Comparison of ENCODE assay signal across 22 cellular contexts in the genomic region with DNA sequence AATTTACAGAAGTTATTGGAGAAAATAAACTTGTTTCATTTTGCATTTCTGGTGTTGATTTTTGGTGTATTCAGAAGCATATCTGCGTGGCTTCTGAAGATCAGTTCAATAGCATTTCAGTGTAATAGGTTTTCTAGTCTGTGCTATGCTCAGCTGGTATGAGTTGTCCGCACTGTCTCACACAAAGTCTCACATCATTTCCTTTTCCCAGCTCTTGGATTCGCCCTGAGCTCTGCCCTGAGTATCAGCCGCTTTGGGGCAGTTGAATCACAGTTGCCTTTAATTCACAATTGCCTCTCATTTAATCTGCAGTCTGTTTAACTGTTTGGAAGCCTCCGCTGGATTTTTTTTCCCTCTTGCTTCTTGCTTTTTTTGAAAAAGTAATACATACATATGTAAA. TPM values are rescaled to one million over a fixed set of nuclear protein-coding genes. Genes with fewer than 3 reads are reported as not detected.
"Had no signal": no experiment of that assay in that cellular context is flagged by ENCODE, and none has a peak within 500 bp of the region (broad histone marks: within the 10 kb centered on the region; RNA-seq: fewer than 3 reads in every experiment).

No MANE protein-coding gene starts in this region.

- DNase-seq: activated CD4-positive, alpha-beta memory T cell treated with anti-CD3 and anti-CD28 coated beads for 36 hours; activated CD4-positive, alpha-beta T cell treated with anti-CD3 and anti-CD28 coated beads, Interleukin-2, amount 10 ng/mL, durations not matched to agents 7 days and 5 days; activated CD4-positive, CD25-positive, alpha-beta regulatory T cell; activated CD8-positive, alpha-beta memory T cell treated with anti-CD3 and anti-CD28 coated beads for 24 hours; activated effector memory CD4-positive, alpha-beta T cell treated with anti-CD3 and anti-CD28 coated beads, Interleukin-2, amount 50 U/mL, for 16 hours; activated naive CD4-positive, alpha-beta T cell treated with Interleukin-2 at 50 U/mL for 16 hours; activated naive CD8-positive, alpha-beta T cell treated with anti-CD3 and anti-CD28 coated beads, Interleukin-2, amount 50 U/mL, for 24 hours; activated T-cell treated with anti-CD3 and anti-CD28 coated beads, Interleukin-2, amount 50 U/mL, for 4 hours; amniotic stem cell; NCI-H1092 treated with DMSO at 0.1 percent for 48 hours; NCI-H1417 treated with DMSO at 0.1 percent for 48 hours; NCI-H1694 treated with DMSO at 0.1 percent for 48 hours; NCI-H2029 treated with DMSO at 0.1 percent for 48 hours; NCI-H446; NCI-H524; PC-3; SIG-M5; T-helper 2 cell; T1000 had no signal

- H3K36me3 Mint-ChIP-seq: activated CD4-positive, alpha-beta memory T cell treated with anti-CD3 and anti-CD28 coated beads for 36 hours; activated naive CD4-positive, alpha-beta T cell treated with anti-CD3 and anti-CD28 coated beads, Interleukin-2, amount 50 U/mL, for 72 hours had no signal

- ATAC-seq: activated naive CD8-positive, alpha-beta T cell treated with anti-CD3 and anti-CD28 coated beads, Interleukin-2, amount 50 U/mL, for 24 hours; activated T-cell treated with anti-CD3 and anti-CD28 coated beads, Interleukin-2, amount 50 U/mL, for 4 hours; PC-3 had no signal

- H3K4me3 Mint-ChIP-seq: activated CD4-positive, alpha-beta memory T cell treated with anti-CD3 and anti-CD28 coated beads for 36 hours; activated CD4-positive, alpha-beta T cell treated with anti-CD3 and anti-CD28 coated beads, Interleukin-2, amount 10 ng/mL, durations not matched to agents 7 days and 5 days; activated naive CD8-positive, alpha-beta T cell treated with anti-CD3 and anti-CD28 coated beads, Interleukin-2, amount 50 U/mL, for 24 hours; activated T-cell treated with anti-CD3 and anti-CD28 coated beads, Interleukin-2, amount 50 U/mL, for 4 hours; brain had no signal

- H3K27ac Mint-ChIP-seq: activated CD4-positive, alpha-beta memory T cell treated with anti-CD3 and anti-CD28 coated beads for 36 hours; activated CD4-positive, alpha-beta T cell treated with anti-CD3 and anti-CD28 coated beads, Interleukin-2, amount 10 ng/mL, durations not matched to agents 7 days and 5 days; activated naive CD8-positive, alpha-beta T cell treated with anti-CD3 and anti-CD28 coated beads, Interleukin-2, amount 50 U/mL, for 24 hours had no signal

- H3K4me2 ChIP-seq: KMS-11 had no signal

- H3K27me3 Mint-ChIP-seq: activated CD4-positive, alpha-beta memory T cell treated with anti-CD3 and anti-CD28 coated beads for 36 hours; activated CD4-positive, alpha-beta T cell treated with anti-CD3 and anti-CD28 coated beads, Interleukin-2, amount 10 ng/mL, durations not matched to agents 7 days and 5 days; activated naive CD8-positive, alpha-beta T cell treated with anti-CD3 and anti-CD28 coated beads, Interleukin-2, amount 50 U/mL, for 24 hours; brain had no signal

- H3K4me1 Mint-ChIP-seq: activated CD4-positive, alpha-beta T cell treated with anti-CD3 and anti-CD28 coated beads, Interleukin-2, amount 10 ng/mL, durations not matched to agents 7 days and 5 days; activated naive CD8-positive, alpha-beta T cell treated with anti-CD3 and anti-CD28 coated beads, Interleukin-2, amount 50 U/mL, for 24 hours had no signal

- H3K9me3 Mint-ChIP-seq: activated CD4-positive, alpha-beta memory T cell treated with anti-CD3 and anti-CD28 coated beads for 36 hours; activated CD4-positive, alpha-beta T cell treated with anti-CD3 and anti-CD28 coated beads, Interleukin-2, amount 10 ng/mL, durations not matched to agents 7 days and 5 days; activated naive CD4-positive, alpha-beta T cell treated with anti-CD3 and anti-CD28 coated beads, Interleukin-2, amount 50 U/mL, for 72 hours; activated naive CD8-positive, alpha-beta T cell treated with anti-CD3 and anti-CD28 coated beads, Interleukin-2, amount 50 U/mL, for 24 hours; activated T-cell treated with anti-CD3 and anti-CD28 coated beads, Interleukin-2, amount 50 U/mL, for 4 hours; brain had no signal

- H3K27ac ChIP-seq: KMS-11 had no signal

RNA-seq across cellular contexts. Expression of gene TTC23L, which starts 6.4 kb away (rescaled TPM):
- total RNA-seq: activated CD4-positive, alpha-beta T cell treated with anti-CD3 and anti-CD28 coated beads, Interleukin-2, amount 10 ng/mL, durations not matched to agents 7 days and 5 days had no signal
